In genomic region chr10:28661035-28661434, GRCh38 we compare ENCODE assay signal across 13 cellular contexts.
DNase-seq lines count a peak whose midpoint lies in the region; ATAC-seq and TF ChIP-seq lines count a peak whose summit lies in the region.
"Had no signal": no experiment of that assay in that cellular context is flagged by ENCODE, and none has a peak within 500 bp of the region (broad histone marks: within the 10 kb centered on the region; RNA-seq: fewer than 3 reads in every experiment).

No MANE protein-coding gene starts in this region.

- DNase-seq in ACHN (peak; percentile 19), HFF-Myc (ENCODE audit: extremely low read depth, low read depth) (peak; percentile 26), amniotic epithelial cell (ENCODE audit: low read depth) (peak; percentile 91), foreskin melanocyte (peak; percentile 31), NCI-H82 treated with DMSO at 0.1 percent for 48 hours (lab: John Stamatoyannopoulos, UW; ENCODE audit: unreplicated experiment) (no peak)
- no peak for DNase-seq in effector CD4-positive, alpha-beta T cell
- DNase-seq: effector CD8-positive, alpha-beta T cell; NCI-H2081 treated with DMSO at 0.1 percent for 48 hours; T-helper 9 cell; transverse colon had no signal

- in situ Hi-C loops in ACHN (cut with HindIII; ENCODE audit: low pct_ligation_motif_present, low pct_unique_long_range_greater_than_20kb, low sequenced_read_pairs): no loop called here

- TF ChIP-seq CTCF in HFF-Myc (IDR thresholded peaks at IDR 0.05; ENCODE audit: low read depth, low read length, missing control alignments): no peak

- H3K4me3 ChIP-seq in HFF-Myc (replicated peaks; ENCODE audit: low read depth, low read length): no peak overlapping the region
- H3K4me3 ChIP-seq: BLaER1 treated with 17β-estradiol and CSF1 and Interleukin-3, amounts not matched to agents 10 nM and 100 nM; transverse colon had no signal

- no peak for ATAC-seq in HG02973 (IDR thresholded peaks at IDR 0.05; ENCODE audit: unreplicated experiment)
- ATAC-seq in HG02970 (IDR thresholded peaks at IDR 0.05; ENCODE audit: low FRiP score, unreplicated experiment): no peak

Comparison
In these comparisons a context has a peak if more than half of its experiments do, and no peak if none do; other contexts are left out.
1. DNase-seq: peak in ACHN (single experiment), HFF-Myc (single experiment), amniotic epithelial cell (single experiment) and foreskin melanocyte (single experiment); none in effector CD4-positive, alpha-beta T cell (single experiment) and NCI-H82 treated with DMSO at 0.1 percent for 48 hours (single experiment).